In genomic region chr2:60538136-60538535, GRCh38 we compare ENCODE assay signal across 28 cellular contexts. TPM values are rescaled to one million over a fixed set of nuclear protein-coding genes. Genes with fewer than 3 reads are reported as not detected.
DNase-seq lines count a peak whose midpoint lies in the region; ATAC-seq, FAIRE-seq and TF ChIP-seq lines count a peak whose summit lies in the region.
"Had no signal": no experiment of that assay in that cellular context is flagged by ENCODE, and none has a peak within 500 bp of the region (broad histone marks: within the 10 kb centered on the region; RNA-seq: fewer than 3 reads in every experiment).

No MANE protein-coding gene starts in this region.

- H3K4me1 ChIP-seq in lower lobe of right lung, result no peaks in the 10 kb centered on the region
- H3K4me1 ChIP-seq in stomach, result peaks cover 15 to 67% (median 30%) of the 10 kb centered on the region in 4 donors

- no peak for DNase-seq in bronchial epithelial cell (ENCODE audit: low read depth)
- no peak for DNase-seq in lower lobe of right lung
- DNase-seq in stomach, result no peak
- no peak for DNase-seq in DMS53 treated with DMSO at 0.1 percent for 48 hours (lab: John Stamatoyannopoulos, UW; ENCODE audit: unreplicated experiment)
- DNase-seq in islet precursor cell, result no peak
- no peak for DNase-seq in stimulated activated CD4-positive, alpha-beta T cell treated with anti-CD3 and anti-CD28 coated beads, Interleukin-4, amount 100 ng/mL, for 4 hours
- DNase-seq: activated CD8-positive, alpha-beta T cell treated with anti-CD3 and anti-CD28 coated beads for 36 hours; activated effector memory CD4-positive, alpha-beta T cell treated with Interleukin-2 at 50 U/mL for 16 hours; activated naive CD8-positive, alpha-beta T cell treated with anti-CD3 and anti-CD28 coated beads for 36 hours; aorta; CD4-positive, CD25-positive, alpha-beta regulatory T cell; hippocampal formation; NCI-H2029; NCI-H345; NCI-H748 treated with DMSO at 0.1 percent for 48 hours; ovary; stimulated activated CD4-positive, alpha-beta T cell treated with anti-CD3 and anti-CD28 coated beads, Interleukin-1b, Interleukin-23, amount 100 ng/mL, for 48 hours; substantia nigra; T-helper 1 cell had no signal

- H3K27me3 Mint-ChIP-seq in IgD-negative memory B cell, result no peaks in the 10 kb centered on the region

- peak overlapping the region in 2 of 4 donors; percentile 51 to 63 for H3K4me3 Mint-ChIP-seq in IgD-negative memory B cell
- H3K4me3 Mint-ChIP-seq: activated CD8-positive, alpha-beta T cell treated with anti-CD3 and anti-CD28 coated beads for 36 hours; activated naive CD8-positive, alpha-beta T cell treated with anti-CD3 and anti-CD28 coated beads for 36 hours; CD4-positive, CD25-positive, alpha-beta regulatory T cell; nephron had no signal

- no peak for TF ChIP-seq POLR2A in stomach (IDR thresholded peaks at IDR 0.05)

- H3K36me3 ChIP-seq in bronchial epithelial cell (ENCODE audit: control insufficient read depth, insufficient read depth, low read length), result no peaks in the 10 kb centered on the region
- no peaks in the 10 kb centered on the region for H3K36me3 ChIP-seq in lower lobe of right lung
- H3K36me3 ChIP-seq in stomach, result no peaks in the 10 kb centered on the region
- H3K36me3 ChIP-seq: gastroesophageal sphincter, ovary, right atrium auricular region, SJSA1 had no signal

- H3K27me3 ChIP-seq in bronchial epithelial cell (ENCODE audit: control insufficient read depth, insufficient read depth, low read length) (no peaks in the 10 kb centered on the region), lower lobe of right lung (ENCODE audit: low read depth) (peaks cover 20% of the 10 kb centered on the region), stomach (peaks cover 0 to 7% (median 0%) of the 10 kb centered on the region in 3 donors)
- H3K27me3 ChIP-seq: ovary had no signal

- H3K4me1 Mint-ChIP-seq in IgD-negative memory B cell, result peaks cover 65 to 79% (median 76%) of the 10 kb centered on the region in 3 donors
- H3K4me1 Mint-ChIP-seq: activated naive CD8-positive, alpha-beta T cell treated with anti-CD3 and anti-CD28 coated beads for 36 hours; CD4-positive, CD25-positive, alpha-beta regulatory T cell had no signal

- 36 to 54% (median 46%) methylated on average over 9 of the region's 9 CpGs for WGBS in stomach, 5 donors

- FAIRE-seq in bronchial epithelial cell (lab: Jason Lieb, UNC), result peak; percentile 79
- FAIRE-seq: D721Med, GM12891 had no signal

- peak overlapping the region; percentile 39 to 73 (median 72) for H3K27ac Mint-ChIP-seq in IgD-negative memory B cell
- H3K27ac Mint-ChIP-seq: activated CD8-positive, alpha-beta T cell treated with anti-CD3 and anti-CD28 coated beads for 36 hours; activated naive CD8-positive, alpha-beta T cell treated with anti-CD3 and anti-CD28 coated beads for 36 hours; CD4-positive, CD25-positive, alpha-beta regulatory T cell; nephron had no signal

- H3K4me3 ChIP-seq in bronchial epithelial cell (ENCODE audit: low read depth, low read length), result no peak overlapping the region
- H3K4me3 ChIP-seq in lower lobe of right lung, result no peak overlapping the region
- no peak overlapping the region for H3K4me3 ChIP-seq in stomach
- H3K4me3 ChIP-seq: gastroesophageal sphincter, ovary, right atrium auricular region, SJSA1, smooth muscle cell had no signal

- TF ChIP-seq CTCF in bronchial epithelial cell (IDR thresholded peaks at IDR 0.05; ENCODE audit: insufficient read depth, low read length, severe bottlenecking), result no peak
- TF ChIP-seq CTCF in lower lobe of right lung (IDR thresholded peaks at IDR 0.05), result no peak
- no peak for TF ChIP-seq CTCF in stomach (IDR thresholded peaks at IDR 0.05)

- H3K27ac ChIP-seq in lower lobe of right lung, result no peak overlapping the region
- peak overlapping the region in 3 of 5 donors; percentile 24 to 69 (median 30) for H3K27ac ChIP-seq in stomach
- H3K27ac ChIP-seq: gastroesophageal sphincter, ovary, right atrium auricular region, SJSA1 had no signal

- H3K9me3 Mint-ChIP-seq in IgD-negative memory B cell, result no peaks in the 10 kb centered on the region
- H3K9me3 Mint-ChIP-seq: activated CD8-positive, alpha-beta T cell treated with anti-CD3 and anti-CD28 coated beads for 36 hours; activated naive CD8-positive, alpha-beta T cell treated with anti-CD3 and anti-CD28 coated beads for 36 hours; CD4-positive, CD25-positive, alpha-beta regulatory T cell; nephron had no signal

- no peak for TF ChIP-seq EP300 in stomach (IDR thresholded peaks at IDR 0.05)

- no peaks in the 10 kb centered on the region for H3K9me3 ChIP-seq in lower lobe of right lung
- H3K9me3 ChIP-seq in stomach, result no peaks in the 10 kb centered on the region
- H3K9me3 ChIP-seq: gastroesophageal sphincter, ovary, right atrium auricular region, SJSA1 had no signal

- peak; percentile 62 to 68 for ATAC-seq in lower lobe of right lung
- ATAC-seq in HG02938 (IDR thresholded peaks at IDR 0.05; ENCODE audit: unreplicated experiment), result no peak
- ATAC-seq: activated CD8-positive, alpha-beta T cell treated with anti-CD3 and anti-CD28 coated beads for 36 hours; gastroesophageal sphincter had no signal

- peaks cover 6% of the 10 kb centered on the region for H3K36me3 Mint-ChIP-seq in IgD-negative memory B cell
- H3K36me3 Mint-ChIP-seq: activated naive CD8-positive, alpha-beta T cell treated with anti-CD3 and anti-CD28 coated beads for 36 hours; CD4-positive, CD25-positive, alpha-beta regulatory T cell had no signal

- intact Hi-C loops in lower lobe of right lung (cut with DNase I) (no loop called here), stomach (cut with DNase I; ENCODE audit: low total_unique reads) (no loop called here)

RNA-seq across cellular contexts. Expression of gene BCL11A, which starts 15.3 kb away (rescaled TPM):
- polyA plus RNA-seq in IgD-negative memory B cell (189 TPM), stomach (10 to 100 TPM in 1 of 3 donors, 1 to 10 TPM in 2; 1.2 to 15.2 (median 4.2) TPM)
- total RNA-seq in bronchial epithelial cell (1.8 and 3.6 TPM in 2 replicates), lower lobe of right lung (9.7 TPM), stomach (10 to 100 TPM in 4 of 5 donors, 1 to 10 TPM in 1; 6.8 to 27.4 (median 18.0) TPM)
